In the genomic region with DNA sequence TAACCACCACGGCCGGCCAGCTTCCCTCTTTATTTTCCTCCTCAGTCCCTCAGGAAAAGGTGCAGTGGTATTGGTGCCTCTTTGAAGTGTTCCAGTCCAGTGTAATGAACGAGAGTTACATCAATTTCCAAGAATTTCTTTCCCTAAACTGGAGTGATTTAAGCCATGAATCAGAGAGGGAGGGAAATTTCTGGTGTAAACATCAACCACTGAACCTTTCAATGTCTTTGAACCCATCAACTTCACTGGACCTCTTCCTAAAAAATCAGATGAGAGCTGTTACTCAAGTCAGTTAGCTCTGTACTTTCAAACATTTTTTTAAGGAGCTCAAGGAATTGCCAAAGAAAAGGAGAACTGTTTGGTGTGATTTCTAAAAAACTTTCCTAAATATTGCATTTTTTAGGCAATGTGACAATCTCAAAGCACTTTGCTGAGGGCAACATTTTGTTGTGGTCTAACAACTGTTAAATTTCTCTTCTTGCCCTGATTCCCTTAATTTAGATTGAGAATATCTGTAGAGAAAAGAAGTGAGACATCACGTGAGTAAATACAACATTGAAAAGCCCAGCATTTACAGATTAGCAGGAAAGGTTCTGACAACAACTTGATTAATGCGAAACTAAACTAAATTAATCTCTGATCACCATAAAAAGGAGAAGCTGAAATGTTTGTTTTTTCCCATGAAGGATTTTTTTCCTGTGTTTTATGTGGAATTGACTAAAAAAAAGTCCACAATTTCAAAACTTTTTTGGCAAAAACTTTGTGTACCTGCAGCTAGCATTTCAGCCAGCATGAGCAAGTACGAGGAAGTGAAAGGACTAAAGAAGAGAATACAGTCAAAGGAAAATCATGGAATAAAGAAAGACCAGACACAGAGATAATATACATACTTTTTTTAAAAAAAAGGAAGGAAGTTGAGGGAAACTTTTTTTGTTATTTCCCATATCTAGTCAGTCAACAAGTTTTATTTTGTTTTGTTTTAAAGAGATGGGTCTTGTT, we compare ENCODE assay signal across 36 cellular contexts. TPM values are rescaled to one million over a fixed set of nuclear protein-coding genes. Genes with fewer than 3 reads are reported as not detected.
"Had no signal": no experiment of that assay in that cellular context is flagged by ENCODE, and none has a peak within 500 bp of the region (broad histone marks: within the 10 kb centered on the region; RNA-seq: fewer than 3 reads in every experiment).

No MANE protein-coding gene starts in this region.

- H3K4me1 Mint-ChIP-seq: activated CD4-positive, alpha-beta T cell treated with anti-CD3 and anti-CD28 coated beads for 36 hours; activated CD8-positive, alpha-beta memory T cell treated with anti-CD3 and anti-CD28 coated beads, Interleukin-2, amount 10 ng/mL, durations not matched to agents 7 days and 5 days; mesothelial cell of epicardium; nephron progenitor cell; stimulated activated memory B cell treated with anti-CD40 and anti-IgM and Interleukin-4, amounts not matched to agents 10 μg/mL and 1 μg/mL and 100 μg/mL, for 72 hours; stimulated activated naive CD8-positive, alpha-beta T cell treated with anti-CD3 and anti-CD28 coated beads, Interleukin-15, amount 100 ng/mL, for 72 hours had no signal

- H3K9me3 ChIP-seq: tibial artery, upper lobe of right lung had no signal

- ATAC-seq: activated CD4-positive, alpha-beta T cell treated with anti-CD3 and anti-CD28 coated beads for 36 hours; activated CD8-positive, alpha-beta memory T cell treated with anti-CD3 and anti-CD28 coated beads, Interleukin-2, amount 10 ng/mL, durations not matched to agents 7 days and 5 days; activated CD8-positive, alpha-beta T cell treated with anti-CD3 and anti-CD28 coated beads, Interleukin-2, amount 10 ng/mL, durations not matched to agents 7 days and 5 days; activated naive CD4-positive, alpha-beta T cell treated with anti-CD3 and anti-CD28 coated beads, Interleukin-2, amount 50 U/mL, for 72 hours; activated T-cell treated with anti-CD3 and anti-CD28 coated beads, Interleukin-2, amount 50 U/mL, for 72 hours; left cardiac atrium; stimulated activated memory B cell treated with anti-CD40 and anti-IgM and Interleukin-4, amounts not matched to agents 10 μg/mL and 1 μg/mL and 100 μg/mL, for 72 hours; stimulated activated naive CD8-positive, alpha-beta T cell treated with anti-CD3 and anti-CD28 coated beads, Interleukin-15, amount 100 ng/mL, for 72 hours; upper lobe of right lung had no signal

- DNase-seq: activated CD4-positive, alpha-beta T cell treated with anti-CD3 and anti-CD28 coated beads for 36 hours; activated CD4-positive, CD25-positive, alpha-beta regulatory T cell; activated CD8-positive, alpha-beta memory T cell treated with anti-CD3 and anti-CD28 coated beads, Interleukin-2, amount 10 ng/mL, durations not matched to agents 7 days and 5 days; activated CD8-positive, alpha-beta T cell treated with anti-CD3 and anti-CD28 coated beads, Interleukin-2, amount 10 ng/mL, durations not matched to agents 7 days and 5 days; activated naive CD4-positive, alpha-beta T cell; activated T-cell treated with anti-CD3 and anti-CD28 coated beads for 4 hours; activated T-cell treated with anti-CD3 and anti-CD28 coated beads, Interleukin-2, amount 50 U/mL, for 72 hours; anterior cingulate cortex; brain microvascular endothelial cell; dorsolateral prefrontal cortex; effector memory CD4-positive, alpha-beta T cell; erythroblast; glutamatergic neuron; islet precursor cell; left cardiac atrium; mammary epithelial cell; naive B cell; nephron progenitor cell; ovary; retina; sigmoid colon; small intestine; stimulated activated CD4-positive, alpha-beta T cell treated with anti-CD3 and anti-CD28 coated beads, Interleukin-4, amount 100 ng/mL, for 4 hours; stimulated activated CD8-positive, alpha-beta memory T cell treated with anti-CD3 and anti-CD28 coated beads, Interleukin-4, amount 100 ng/mL, for 48 hours; stimulated activated naive CD8-positive, alpha-beta T cell treated with anti-CD3 and anti-CD28 coated beads, Interleukin-15, amount 100 ng/mL, for 72 hours; tibial artery; upper lobe of right lung had no signal

- H3K4me1 ChIP-seq: tibial artery, upper lobe of right lung had no signal

- H3K27me3 Mint-ChIP-seq: activated CD4-positive, alpha-beta T cell treated with anti-CD3 and anti-CD28 coated beads for 36 hours; naive B cell; progenitor cell of endocrine pancreas; stimulated activated naive CD8-positive, alpha-beta T cell treated with anti-CD3 and anti-CD28 coated beads, Interleukin-15, amount 100 ng/mL, for 72 hours had no signal

- H3K27me3 ChIP-seq: brain microvascular endothelial cell, dorsolateral prefrontal cortex, ovary, sigmoid colon, tibial artery, upper lobe of right lung had no signal

- H3K27ac Mint-ChIP-seq: activated CD4-positive, alpha-beta T cell treated with anti-CD3 and anti-CD28 coated beads for 36 hours; activated CD8-positive, alpha-beta memory T cell treated with anti-CD3 and anti-CD28 coated beads, Interleukin-2, amount 10 ng/mL, durations not matched to agents 7 days and 5 days; activated CD8-positive, alpha-beta T cell treated with anti-CD3 and anti-CD28 coated beads, Interleukin-2, amount 10 ng/mL, durations not matched to agents 7 days and 5 days; activated naive CD4-positive, alpha-beta T cell treated with anti-CD3 and anti-CD28 coated beads, Interleukin-2, amount 50 U/mL, for 72 hours; activated T-cell treated with anti-CD3 and anti-CD28 coated beads, Interleukin-2, amount 50 U/mL, for 72 hours; mesothelial cell of epicardium; nephron progenitor cell; progenitor cell of endocrine pancreas; stimulated activated memory B cell treated with anti-CD40 and anti-IgM and Interleukin-4, amounts not matched to agents 10 μg/mL and 1 μg/mL and 100 μg/mL, for 72 hours; stimulated activated naive CD8-positive, alpha-beta T cell treated with anti-CD3 and anti-CD28 coated beads, Interleukin-15, amount 100 ng/mL, for 72 hours had no signal

- H3K4me3 ChIP-seq: coronary artery, dorsolateral prefrontal cortex, ovary, sigmoid colon, tibial artery, upper lobe of right lung had no signal

- H3K36me3 Mint-ChIP-seq: mesothelial cell of epicardium, naive B cell had no signal

- H3K4me3 Mint-ChIP-seq: activated CD4-positive, alpha-beta T cell treated with anti-CD3 and anti-CD28 coated beads for 36 hours; activated CD8-positive, alpha-beta memory T cell treated with anti-CD3 and anti-CD28 coated beads, Interleukin-2, amount 10 ng/mL, durations not matched to agents 7 days and 5 days; activated CD8-positive, alpha-beta T cell treated with anti-CD3 and anti-CD28 coated beads, Interleukin-2, amount 10 ng/mL, durations not matched to agents 7 days and 5 days; activated T-cell treated with anti-CD3 and anti-CD28 coated beads, Interleukin-2, amount 50 U/mL, for 72 hours; mesothelial cell of epicardium; nephron progenitor cell; stimulated activated memory B cell treated with anti-CD40 and anti-IgM and Interleukin-4, amounts not matched to agents 10 μg/mL and 1 μg/mL and 100 μg/mL, for 72 hours; stimulated activated naive CD8-positive, alpha-beta T cell treated with anti-CD3 and anti-CD28 coated beads, Interleukin-15, amount 100 ng/mL, for 72 hours had no signal

- H3K27ac ChIP-seq: brain microvascular endothelial cell, coronary artery, dorsolateral prefrontal cortex, ovary, tibial artery, upper lobe of right lung had no signal

- H3K36me3 ChIP-seq: brain microvascular endothelial cell, ovary, sigmoid colon, tibial artery, upper lobe of right lung had no signal

RNA-seq across cellular contexts. Expression of a gene that starts 9.1 kb away (rescaled TPM):
- total RNA-seq: activated CD4-positive, alpha-beta T cell treated with anti-CD3 and anti-CD28 coated beads for 36 hours; activated CD8-positive, alpha-beta T cell treated with anti-CD3 and anti-CD28 coated beads, Interleukin-2, amount 10 ng/mL, durations not matched to agents 7 days and 5 days; activated naive CD4-positive, alpha-beta T cell treated with anti-CD3 and anti-CD28 coated beads, Interleukin-2, amount 50 U/mL, for 72 hours; activated T-cell treated with anti-CD3 and anti-CD28 coated beads, Interleukin-2, amount 50 U/mL, for 72 hours; cardiac septum; frontal cortex; left cardiac atrium; liver; mammary epithelial cell; mesothelial cell of epicardium; ovary; progenitor cell of endocrine pancreas; T-helper 1 cell treated with Interleukin-12 subunit alpha and Interleukin-12 subunit beta and Interleukin-4 antibody, amounts not matched to agents 30 ng/mL and 1 ng/mL, for 36 hours; upper lobe of right lung had no signal
